Comparison of ENCODE assay signal across 24 cellular contexts in the genomic region with DNA sequence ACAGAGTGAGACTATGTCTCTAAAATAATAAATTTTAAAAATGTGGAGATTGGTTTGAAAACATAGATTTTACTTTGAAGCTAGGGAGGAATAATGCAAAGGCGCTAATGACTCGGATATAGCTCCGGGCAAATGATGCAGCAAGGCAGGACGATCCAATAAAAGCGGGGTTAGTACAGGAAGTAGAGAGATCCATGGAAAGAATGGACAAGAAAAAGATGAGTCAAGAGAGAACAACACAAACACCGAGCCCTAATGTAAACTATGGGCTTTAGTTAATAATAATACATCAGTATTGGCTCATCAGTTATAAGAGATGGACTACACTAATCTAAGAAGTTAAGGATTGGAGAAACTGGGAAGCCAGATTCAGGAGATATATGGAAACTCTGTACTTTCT.
DNase-seq lines count a peak whose midpoint lies in the region; ATAC-seq and TF ChIP-seq lines count a peak whose summit lies in the region.
"Had no signal": no experiment of that assay in that cellular context is flagged by ENCODE, and none has a peak within 500 bp of the region (broad histone marks: within the 10 kb centered on the region; RNA-seq: fewer than 3 reads in every experiment).

No MANE protein-coding gene starts in this region.

- no peak overlapping the region for H3K4me3 ChIP-seq in breast epithelium
- no peak overlapping the region for H3K4me3 ChIP-seq in fibroblast of villous mesenchyme (ENCODE audit: low read depth, low read length)
- H3K4me3 ChIP-seq in colonic mucosa: no peak overlapping the region
- H3K4me3 ChIP-seq: BLaER1, HAP-1 had no signal

- H3K4me1 ChIP-seq in breast epithelium (no peaks in the 10 kb centered on the region), colonic mucosa (no peaks in the 10 kb centered on the region)
- H3K4me1 ChIP-seq: BLaER1 had no signal

- ATAC-seq in HG03196 (IDR thresholded peaks at IDR 0.05; ENCODE audit: unreplicated experiment): no peak
- ATAC-seq: Panc1 had no signal

- intact Hi-C loops in MCF 10A (cut with micrococcal nuclease) (no loop called here), breast epithelium (cut with DNase I; ENCODE audit: low total_unique reads) (loop anchor here (10.0 kb wide), 1 partner anchor 416 kb away; no protein-coding TSS in a partner anchor), colonic mucosa (cut with DNase I) (loop anchor here (10.0 kb wide), 2 partner anchors 106 to 256 kb away; a partner anchor contains a TSS)

- no peaks in the 10 kb centered on the region for H3K27me3 ChIP-seq in breast epithelium
- no peaks in the 10 kb centered on the region for H3K27me3 ChIP-seq in colonic mucosa
- H3K27me3 ChIP-seq: BLaER1 had no signal

- TF ChIP-seq POLR2A in breast epithelium (IDR thresholded peaks at IDR 0.05): no peak

- no peak for TF ChIP-seq CTCF in MCF 10A (IDR thresholded peaks at IDR 0.05; ENCODE audit: unreplicated experiment)
- TF ChIP-seq CTCF in breast epithelium (IDR thresholded peaks at IDR 0.05): no peak
- no peak for TF ChIP-seq CTCF in fibroblast of villous mesenchyme (IDR thresholded peaks at IDR 0.05; ENCODE audit: insufficient read depth, low read depth, low read length)
- TF ChIP-seq CTCF in colonic mucosa (IDR thresholded peaks at IDR 0.05): no peak

- no peak overlapping the region for H3K27ac Mint-ChIP-seq in MCF 10A (ENCODE audit: low read depth, unreplicated experiment)
- H3K27ac Mint-ChIP-seq: CD4-positive, alpha-beta T cell had no signal

- DNase-seq in MCF 10A (ENCODE audit: unreplicated experiment) (peak; percentile 3), breast epithelium (ENCODE audit: low spot score in 2 of 2) (no peak), RPMI7951 (ENCODE audit: low read depth) (peak; percentile 59), fibroblast of villous mesenchyme (ENCODE audit: low read depth) (peak; percentile 27), SHP77 (lab: John Stamatoyannopoulos, UW) (no peak), colonic mucosa (no peak), retina (no peak)
- DNase-seq: CD4-positive, alpha-beta T cell; GOT3; NCI-H1105 treated with DMSO at 0.1 percent for 48 hours; NCI-H1694; NCI-H2029 treated with DMSO at 0.1 percent for 48 hours; NCI-H226; NCI-H510A; NCI-H69; SIG-M5; SK-N-SH; SW 1271 had no signal

- H3K4me3 Mint-ChIP-seq in MCF 10A (ENCODE audit: unreplicated experiment): no peak overlapping the region
- H3K4me3 Mint-ChIP-seq: CD4-positive, alpha-beta T cell had no signal

- H3K4me1 Mint-ChIP-seq in MCF 10A (ENCODE audit: insufficient read depth, unreplicated experiment): peaks cover 12% of the 10 kb centered on the region

- no peaks in the 10 kb centered on the region for H3K36me3 Mint-ChIP-seq in MCF 10A (ENCODE audit: insufficient read depth, unreplicated experiment)

- H3K9ac ChIP-seq in colonic mucosa (ENCODE audit: low read depth in 2 of 2, low read length in 2 of 2): no peak overlapping the region
- H3K9ac ChIP-seq: BLaER1, SK-N-SH had no signal

- H3K9me3 ChIP-seq in breast epithelium (no peaks in the 10 kb centered on the region), colonic mucosa (no peaks in the 10 kb centered on the region)
- H3K9me3 ChIP-seq: BLaER1, HAP-1, SK-N-SH had no signal

- POLR2A ChIA-PET in MCF 10A (lab: Yijun Ruan, JAX): no interaction called here

- H3K27ac ChIP-seq in breast epithelium (no peak overlapping the region), colonic mucosa (no peak overlapping the region)
- H3K27ac ChIP-seq: 22Rv1, BLaER1, HL-60 had no signal

- H3K36me3 ChIP-seq in breast epithelium (no peaks in the 10 kb centered on the region), colonic mucosa (no peaks in the 10 kb centered on the region)
- H3K36me3 ChIP-seq: BLaER1, HAP-1 had no signal

- no peaks in the 10 kb centered on the region for H3K9me3 Mint-ChIP-seq in MCF 10A (ENCODE audit: unreplicated experiment)
- H3K9me3 Mint-ChIP-seq: CD4-positive, alpha-beta T cell had no signal

- CTCF ChIA-PET in MCF 10A (lab: Yijun Ruan, JAX): interaction anchor here (0.7 to 12.0 kb wide), 4 partner anchors 23 to 464 kb away, joined by 4 to 172 read pairs (median 71); no protein-coding TSS in a partner anchor

- BruUV-seq in MCF 10A (replicated peaks; lab: Mats Ljungman, UMichigan): no TSS peak

- H3K27me3 Mint-ChIP-seq in MCF 10A (ENCODE audit: insufficient read depth, unreplicated experiment): no peaks in the 10 kb centered on the region
- H3K27me3 Mint-ChIP-seq: CD4-positive, alpha-beta T cell had no signal

Comparison
In these comparisons a context has a peak if more than half of its experiments do, and no peak if none do; other contexts are left out.
1. DNase-seq: peak in MCF 10A (single experiment), RPMI7951 (single experiment) and fibroblast of villous mesenchyme (single experiment); none in breast epithelium (0 of 2), SHP77 (0 of 2), colonic mucosa (single experiment) and retina (single experiment).